Comparison of ENCODE assay signal across 9 cellular contexts in the genomic region with DNA sequence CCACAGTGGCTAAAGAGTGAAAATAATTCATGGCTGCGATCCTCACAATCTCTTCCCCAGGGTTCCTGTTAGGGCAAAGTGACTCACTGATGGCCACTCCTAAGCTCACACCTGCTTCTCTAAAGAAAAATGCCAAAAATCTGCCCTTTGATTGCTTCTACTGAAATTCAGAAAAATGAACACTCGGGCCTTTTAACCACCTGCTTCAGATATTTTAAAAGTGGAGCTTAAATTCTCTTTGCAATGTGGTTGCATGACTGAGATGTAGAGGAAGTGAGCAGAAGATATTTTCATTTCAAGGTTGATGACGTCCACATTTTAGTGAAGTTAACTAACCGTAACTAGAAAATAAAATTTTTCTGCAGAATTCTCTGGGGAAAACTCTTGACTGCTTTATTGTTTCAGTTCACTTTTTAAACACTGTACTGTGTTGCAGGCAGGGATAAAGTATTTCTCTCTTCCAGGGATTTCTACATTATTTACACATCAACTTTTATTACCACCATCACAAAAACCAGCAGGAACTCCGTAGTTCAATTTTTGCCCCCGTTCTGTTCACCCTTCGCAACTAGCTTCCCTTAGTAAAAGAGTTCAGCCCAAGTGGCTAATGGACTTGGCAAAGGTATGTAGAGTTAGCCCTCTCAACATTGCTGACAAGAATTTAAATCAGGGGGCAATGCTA. TPM values are rescaled to one million over a fixed set of nuclear protein-coding genes. Genes with fewer than 3 reads are reported as not detected.
A peak's percentile ranks its signal among the peaks of the same experiment; 100 is the strongest.
DNase-seq lines count a peak whose midpoint lies in the region; ATAC-seq, FAIRE-seq and TF ChIP-seq lines count a peak whose summit lies in the region.
"Had no signal": no experiment of that assay in that cellular context is flagged by ENCODE, and none has a peak within 500 bp of the region (broad histone marks: within the 10 kb centered on the region; RNA-seq: fewer than 3 reads in every experiment).

No MANE protein-coding gene starts in this region.

- ATAC-seq in HG02610 (IDR thresholded peaks at IDR 0.05; ENCODE audit: unreplicated experiment), result peak; percentile 66
- peak; percentile 88 for ATAC-seq in sciatic nerve

- peaks cover 10% of the 10 kb centered on the region for H3K9me3 Mint-ChIP-seq in activated T-cell treated with anti-CD3 and anti-CD28 coated beads, Interleukin-2, amount 50 U/mL, for 24 hours

- no peak for TF ChIP-seq CTCF in epithelial cell of esophagus (IDR thresholded peaks at IDR 0.05; ENCODE audit: insufficient read depth, low read depth, low read length, missing control alignments)

- H3K27ac Mint-ChIP-seq in activated T-cell treated with anti-CD3 and anti-CD28 coated beads, Interleukin-2, amount 50 U/mL, for 24 hours, result peak overlapping the region; percentile 96

- H3K4me1 Mint-ChIP-seq in activated T-cell treated with anti-CD3 and anti-CD28 coated beads, Interleukin-2, amount 50 U/mL, for 24 hours (ENCODE audit: low read depth), result peaks cover 72% of the 10 kb centered on the region

- no peak for DNase-seq in activated T-cell treated with anti-CD3 and anti-CD28 coated beads, Interleukin-2, amount 50 U/mL, for 24 hours
- DNase-seq in activated T-cell treated with anti-CD3 and anti-CD28 coated beads for 4 hours (no peak), NOMO-1 treated with dmso at 0.1 percent for 144 hours (lab: John Stamatoyannopoulos, UW; ENCODE audit: unreplicated experiment) (peak; percentile 8), epithelial cell of esophagus (ENCODE audit: low read depth) (peak; percentile 46), sciatic nerve (ENCODE audit: low spot score) (no peak), NCI-H446 treated with DMSO at 0.1 percent for 48 hours (lab: John Stamatoyannopoulos, UW) (no peak), frontal cortex (ENCODE audit: low spot score in 2 of 2) (no peak)

- H3K27me3 Mint-ChIP-seq in activated T-cell treated with anti-CD3 and anti-CD28 coated beads, Interleukin-2, amount 50 U/mL, for 24 hours, result no peaks in the 10 kb centered on the region

- peaks cover 29% of the 10 kb centered on the region for H3K36me3 Mint-ChIP-seq in activated T-cell treated with anti-CD3 and anti-CD28 coated beads, Interleukin-2, amount 50 U/mL, for 24 hours (ENCODE audit: low read depth)

- no peak for FAIRE-seq in frontal cortex (lab: Jason Lieb, UNC)
- FAIRE-seq: G401.6 had no signal

- intact Hi-C loops in sciatic nerve (cut with DNase I), result no loop called here

- no peak overlapping the region for H3K4me3 ChIP-seq in epithelial cell of esophagus (ENCODE audit: low read length)

- peak overlapping the region; percentile 77 for H3K4me3 Mint-ChIP-seq in activated T-cell treated with anti-CD3 and anti-CD28 coated beads, Interleukin-2, amount 50 U/mL, for 24 hours

RNA-seq across cellular contexts. Expression of a gene that starts 8.5 kb away (rescaled TPM):
- total RNA-seq in sciatic nerve, result 57.1 TPM
- total RNA-seq in frontal cortex, result 41.2 TPM

Comparison
In these comparisons a context has a peak if more than half of its experiments do, and no peak if none do; other contexts are left out.
1. DNase-seq: peak in NOMO-1 treated with dmso at 0.1 percent for 144 hours (single experiment) and epithelial cell of esophagus (single experiment); none in activated T-cell treated with anti-CD3 and anti-CD28 coated beads, Interleukin-2, amount 50 U/mL, for 24 hours (single experiment), activated T-cell treated with anti-CD3 and anti-CD28 coated beads for 4 hours (single experiment), sciatic nerve (single experiment), NCI-H446 treated with DMSO at 0.1 percent for 48 hours (single experiment) and frontal cortex (0 of 2).